Comparison of ENCODE assay signal across 11 cellular contexts in genomic region chr5:40401965-40402364, GRCh38.
DNase-seq lines count a peak whose midpoint lies in the region; ATAC-seq and TF ChIP-seq lines count a peak whose summit lies in the region.
"Had no signal": no experiment of that assay in that cellular context is flagged by ENCODE, and none has a peak within 500 bp of the region (broad histone marks: within the 10 kb centered on the region; RNA-seq: fewer than 3 reads in every experiment).

No MANE protein-coding gene starts in this region.

- intact Hi-C loops in activated naive CD4-positive, alpha-beta T cell treated with anti-CD3 and anti-CD28 coated beads for 36 hours (cut with micrococcal nuclease): loop anchor here (1.0 to 5.0 kb wide), 5 partner anchors 8 to 1200 kb away; no protein-coding TSS in a partner anchor
- intact Hi-C loops in natural killer cell (cut with micrococcal nuclease): loop anchor here (5.0 kb wide), 1 partner anchor 35 kb away; no protein-coding TSS in a partner anchor
- intact Hi-C loops in transverse colon (cut with DNase I; ENCODE audit: low total_unique reads): no loop called here

- H3K4me2 ChIP-seq in DND-41 (ENCODE audit: insufficient read depth, low read length) (no peak overlapping the region), OCI-LY3 (ENCODE audit: low read length) (peak overlapping the region; percentile 62)

- no peak for TF ChIP-seq CTCF in DND-41 (IDR thresholded peaks at IDR 0.05; ENCODE audit: borderline replicate concordance, extremely low read depth, low read length, poor library complexity, severe bottlenecking)
- TF ChIP-seq CTCF in OCI-LY3 (IDR thresholded peaks at IDR 0.05; ENCODE audit: low read depth, low read length): no peak
- TF ChIP-seq CTCF in natural killer cell (IDR thresholded peaks at IDR 0.05): no peak
- TF ChIP-seq CTCF in transverse colon (IDR thresholded peaks at IDR 0.05): no peak

- DNase-seq in DND-41: peak; percentile 38
- DNase-seq in activated naive CD4-positive, alpha-beta T cell treated with anti-CD3 and anti-CD28 coated beads for 36 hours: peak; percentile 81
- DNase-seq in natural killer cell: no peak
- no peak for DNase-seq in transverse colon
- no peak for DNase-seq in occipital lobe (lab: John Stamatoyannopoulos, UW)
- DNase-seq: effector memory CD4-positive, alpha-beta T cell; GDM1; MG63 had no signal

- H3K79me2 ChIP-seq in DND-41 (ENCODE audit: insufficient read depth, low read length) (no peaks in the 10 kb centered on the region), OCI-LY3 (ENCODE audit: low read length) (no peaks in the 10 kb centered on the region)

- CTCF ChIA-PET in activated naive CD4-positive, alpha-beta T cell treated with anti-CD3 and anti-CD28 coated beads for 36 hours (lab: Charles Lee): interaction anchor here (0.6 to 1.7 kb wide), 6 partner anchors 9 to 128 kb away, joined by 3 to 8 read pairs (median 4); no protein-coding TSS in a partner anchor

- in situ Hi-C loops in transverse colon (cut with MboI; ENCODE audit: low pct_ligation_motif_present in 1 of 4, low pct_unique_long_range_greater_than_20kb in 1 of 4, low sequenced_read_pairs in 3 of 4): no loop called here

- no peaks in the 10 kb centered on the region for H3K27me3 Mint-ChIP-seq in activated naive CD4-positive, alpha-beta T cell treated with anti-CD3 and anti-CD28 coated beads for 36 hours (ENCODE audit: low read depth)
- H3K27me3 Mint-ChIP-seq in natural killer cell (ENCODE audit: low read depth in 2 of 2): no peaks in the 10 kb centered on the region

- 0 out of 2 replicates have a peak overlapping the region, but pooled peaks have one; percentile 8 for H2AFZ ChIP-seq in DND-41 (ENCODE audit: low read depth, low read length)
- H2AFZ ChIP-seq in OCI-LY3 (ENCODE audit: low read depth, low read length): no peak overlapping the region

- no peaks in the 10 kb centered on the region for H3K9me3 Mint-ChIP-seq in activated naive CD4-positive, alpha-beta T cell treated with anti-CD3 and anti-CD28 coated beads for 36 hours
- H3K9me3 Mint-ChIP-seq in natural killer cell: no peaks in the 10 kb centered on the region

- H3K27ac ChIP-seq in DND-41 (ENCODE audit: low read length) (peak overlapping the region; percentile 39), OCI-LY3 (ENCODE audit: low read length) (peak overlapping the region; percentile 29; the same call in 1 of the 2 replicates), transverse colon (no peak overlapping the region)

- H3K9ac ChIP-seq in DND-41 (ENCODE audit: low read depth, low read length) (no peak overlapping the region), OCI-LY3 (ENCODE audit: low read length) (peak overlapping the region; percentile 28; the same call in 1 of the 2 replicates)

- H3K4me3 ChIP-seq in DND-41 (ENCODE audit: low read depth in 1 of 2, low read length in 2 of 2) (no peak overlapping the region), OCI-LY3 (ENCODE audit: low read length) (peak overlapping the region; percentile 29), transverse colon (no peak overlapping the region)
- H3K4me3 ChIP-seq: MG63 had no signal

- H3K27me3 ChIP-seq in DND-41 (ENCODE audit: insufficient read depth, low read length, poor library complexity): no peaks in the 10 kb centered on the region
- no peaks in the 10 kb centered on the region for H3K27me3 ChIP-seq in OCI-LY3 (ENCODE audit: low read depth, low read length)
- no peaks in the 10 kb centered on the region for H3K27me3 ChIP-seq in transverse colon
- H3K27me3 ChIP-seq: MG63 had no signal

- H3K27ac Mint-ChIP-seq in activated naive CD4-positive, alpha-beta T cell treated with anti-CD3 and anti-CD28 coated beads for 36 hours: peak overlapping the region; percentile 91
- peak overlapping the region; percentile 25 to 67 for H3K27ac Mint-ChIP-seq in natural killer cell

- H4K20me1 ChIP-seq in DND-41 (ENCODE audit: insufficient read depth, low read length) (no peaks in the 10 kb centered on the region), OCI-LY3 (ENCODE audit: insufficient read depth, low read length) (no peaks in the 10 kb centered on the region)

- TF ChIP-seq POLR2A in transverse colon (IDR thresholded peaks at IDR 0.05): no peak

- H3K36me3 ChIP-seq in DND-41 (ENCODE audit: insufficient read depth, low read length) (no peaks in the 10 kb centered on the region), OCI-LY3 (replicated peaks; ENCODE audit: low read depth, low read length) (no peaks in the 10 kb centered on the region), transverse colon (no peaks in the 10 kb centered on the region)
- H3K36me3 ChIP-seq: MG63 had no signal

- no peak for TF ChIP-seq EP300 in transverse colon (IDR thresholded peaks at IDR 0.05; ENCODE audit: low read depth)

- 71 to 74% methylated on average over 1 of the region's 1 CpG for WGBS in transverse colon (ENCODE audit: low coverage in 1 of 2), 2 donors

- H3K4me1 Mint-ChIP-seq in activated naive CD4-positive, alpha-beta T cell treated with anti-CD3 and anti-CD28 coated beads for 36 hours (ENCODE audit: low read depth): peaks cover 87% of the 10 kb centered on the region
- H3K4me1 Mint-ChIP-seq in natural killer cell: peaks cover 48 to 59% of the 10 kb centered on the region in 2 donors

- H3K9me3 ChIP-seq in DND-41 (ENCODE audit: insufficient read depth, low read length, severe bottlenecking): no peaks in the 10 kb centered on the region
- H3K9me3 ChIP-seq in OCI-LY3 (ENCODE audit: insufficient read depth, low read length): no peaks in the 10 kb centered on the region
- H3K9me3 ChIP-seq in transverse colon: no peaks in the 10 kb centered on the region
- H3K9me3 ChIP-seq: MG63 had no signal

- H3K36me3 Mint-ChIP-seq in activated naive CD4-positive, alpha-beta T cell treated with anti-CD3 and anti-CD28 coated beads for 36 hours (ENCODE audit: low read depth): peaks cover 7% of the 10 kb centered on the region
- H3K36me3 Mint-ChIP-seq in natural killer cell: peaks cover 4% of the 10 kb centered on the region

- H3K4me1 ChIP-seq in DND-41 (ENCODE audit: insufficient read depth, low read length): peaks cover 49% of the 10 kb centered on the region
- peaks cover 45% of the 10 kb centered on the region for H3K4me1 ChIP-seq in OCI-LY3 (ENCODE audit: low read length)
- peaks cover 6 to 25% (median 8%) of the 10 kb centered on the region in 4 donors for H3K4me1 ChIP-seq in transverse colon

- ATAC-seq in DND-41 (ENCODE audit: insufficient read depth, low read depth) (0 out of 3 replicates have a peak, but pooled peaks have one; percentile 23), natural killer cell (peak in 2 of 3 donors; percentile 21 to 46), HG03442 (IDR thresholded peaks at IDR 0.05; ENCODE audit: unreplicated experiment) (no peak), GM18861 (IDR thresholded peaks at IDR 0.05; ENCODE audit: unreplicated experiment) (no peak)

- H3K4me3 Mint-ChIP-seq in activated naive CD4-positive, alpha-beta T cell treated with anti-CD3 and anti-CD28 coated beads for 36 hours: peak overlapping the region; percentile 48
- H3K4me3 Mint-ChIP-seq in natural killer cell: no peak overlapping the region

Comparison
In these comparisons a context has a peak if more than half of its experiments do, and no peak if none do; other contexts are left out.
1. ATAC-seq: peak in DND-41 (single experiment) and natural killer cell (2 of 3); none in HG03442 (single experiment) and GM18861 (single experiment).
2. DNase-seq: peak in DND-41 (single experiment) and activated naive CD4-positive, alpha-beta T cell treated with anti-CD3 and anti-CD28 coated beads for 36 hours (single experiment); none in natural killer cell (single experiment), transverse colon (single experiment) and occipital lobe (single experiment).
3. H3K27ac ChIP-seq: peak in DND-41 (single experiment) and OCI-LY3 (single experiment); none in transverse colon (0 of 4).